12 cellular contexts compared by ENCODE assay signal in the genomic region with DNA sequence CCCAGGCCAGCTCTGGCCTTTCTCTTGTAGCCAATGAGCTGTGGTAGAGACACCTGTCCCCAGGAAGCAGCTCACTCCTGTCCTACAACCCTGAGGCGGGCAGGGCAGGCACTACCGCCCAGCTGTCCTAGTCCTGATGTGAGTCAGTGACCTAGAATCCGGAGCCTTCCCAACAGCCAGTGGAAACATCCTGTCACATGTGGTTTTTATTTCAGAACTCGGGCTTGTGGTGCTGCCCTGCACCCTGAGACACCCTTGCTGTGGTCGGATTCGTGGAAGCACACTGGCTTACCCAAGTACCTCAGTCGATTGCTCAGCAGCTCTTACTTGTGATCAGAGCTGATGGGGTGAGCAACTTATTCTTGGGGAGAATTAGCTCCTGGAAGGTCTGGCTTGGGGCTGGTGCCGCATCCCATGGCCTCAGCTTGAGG.
DNase-seq lines count a peak whose midpoint lies in the region; ATAC-seq and TF ChIP-seq lines count a peak whose summit lies in the region.
"Had no signal": no experiment of that assay in that cellular context is flagged by ENCODE, and none has a peak within 500 bp of the region (broad histone marks: within the 10 kb centered on the region; RNA-seq: fewer than 3 reads in every experiment).

No MANE protein-coding gene starts in this region.

- no peak overlapping the region; the same call in 1 of the 2 replicates for H4K5ac ChIP-seq in IMR-90 (ENCODE audit: low read depth, low read length)

- H3K27ac ChIP-seq in IMR-90 (ENCODE audit: insufficient read depth, low read length) (no peak overlapping the region), OCI-LY7 (ENCODE audit: low read depth, low read length, poor library complexity, severe bottlenecking) (no peak overlapping the region)
- H3K27ac ChIP-seq: gastroesophageal sphincter had no signal

- peaks cover 10% of the 10 kb centered on the region for H3K27me3 Mint-ChIP-seq in activated T-helper 17 cell treated with anti-CD3 and anti-CD28 coated beads, Interleukin-2, amount 50 U/mL, for 72 hours

- intact Hi-C loops in IMR-90 (cut with micrococcal nuclease): no loop called here
- intact Hi-C loops in OCI-LY7 (cut with micrococcal nuclease; ENCODE audit: unreplicated experiment): no loop called here

- no peaks in the 10 kb centered on the region for H3K27me3 ChIP-seq in IMR-90 (ENCODE audit: control insufficient read depth, insufficient read depth, low read length)

- H4K20me1 ChIP-seq in IMR-90 (ENCODE audit: insufficient read depth, low read length): no peaks in the 10 kb centered on the region
- no peaks in the 10 kb centered on the region for H4K20me1 ChIP-seq in OCI-LY7 (ENCODE audit: insufficient read depth, low read length)

- no peaks in the 10 kb centered on the region for H3K9me3 Mint-ChIP-seq in activated T-helper 17 cell treated with anti-CD3 and anti-CD28 coated beads, Interleukin-2, amount 50 U/mL, for 72 hours
- H3K9me3 Mint-ChIP-seq: activated naive CD8-positive, alpha-beta T cell treated with anti-CD3 and anti-CD28 coated beads, Interleukin-2, amount 10 ng/mL, durations not matched to agents 7 days and 5 days; T-cell had no signal

- no peak overlapping the region; the same call in 1 of the 2 replicates for H3K18ac ChIP-seq in IMR-90 (ENCODE audit: low read depth, low read length)

- H3K9me1 ChIP-seq in IMR-90 (ENCODE audit: insufficient read depth, low read length): peaks cover 12% of the 10 kb centered on the region; the same call in 1 of the 2 replicates

- TF ChIP-seq CTCF in IMR-90 (conservative IDR thresholded peaks at IDR 0.05; ENCODE audit: low read depth, low read length) (no peak), OCI-LY7 (conservative IDR thresholded peaks at IDR 0.05; ENCODE audit: low read length) (no peak)

- peak overlapping the region; percentile 72 for H3K4me3 Mint-ChIP-seq in activated T-helper 17 cell treated with anti-CD3 and anti-CD28 coated beads, Interleukin-2, amount 50 U/mL, for 72 hours
- H3K4me3 Mint-ChIP-seq: activated naive CD8-positive, alpha-beta T cell treated with anti-CD3 and anti-CD28 coated beads, Interleukin-2, amount 10 ng/mL, durations not matched to agents 7 days and 5 days; T-cell had no signal

- H3K9me2 ChIP-seq in OCI-LY7 (ENCODE audit: insufficient read depth, low read length): no peaks in the 10 kb centered on the region

- H2BK5ac ChIP-seq in IMR-90 (ENCODE audit: low read depth, low read length, poor library complexity, severe bottlenecking): no peak overlapping the region

- peak overlapping the region; percentile 45; the same call in 1 of the 2 replicates for H3K14ac ChIP-seq in IMR-90 (replicated peaks; ENCODE audit: low read depth, low read length)

- H3K36me3 Mint-ChIP-seq in activated T-helper 17 cell treated with anti-CD3 and anti-CD28 coated beads, Interleukin-2, amount 50 U/mL, for 72 hours (ENCODE audit: low read depth): peaks cover 5% of the 10 kb centered on the region
- H3K36me3 Mint-ChIP-seq: activated naive CD8-positive, alpha-beta T cell treated with anti-CD3 and anti-CD28 coated beads, Interleukin-2, amount 10 ng/mL, durations not matched to agents 7 days and 5 days; T-cell had no signal

- H3K4ac ChIP-seq in IMR-90 (ENCODE audit: low read depth, low read length): peak overlapping the region; percentile 53; the same call in 1 of the 2 replicates

- H3K4me1 Mint-ChIP-seq in activated T-helper 17 cell treated with anti-CD3 and anti-CD28 coated beads, Interleukin-2, amount 50 U/mL, for 72 hours: peaks cover 25% of the 10 kb centered on the region
- H3K4me1 Mint-ChIP-seq: activated naive CD8-positive, alpha-beta T cell treated with anti-CD3 and anti-CD28 coated beads, Interleukin-2, amount 10 ng/mL, durations not matched to agents 7 days and 5 days had no signal

- TF ChIP-seq RAD21 in IMR-90 (IDR thresholded peaks at IDR 0.05; ENCODE audit: low read length): no peak

- WGBS in IMR-90 (ENCODE audit: extremely low coverage in 2 of 2, insufficient read length in 1 of 2), 2 experiments: 75% methylated on average over 6 of the region's 8 CpGs; no CpG with 5 or more reads in 1 of the 2 experiments

- H3K4me2 ChIP-seq in IMR-90 (ENCODE audit: low read depth, low read length): no peak overlapping the region
- H3K4me2 ChIP-seq in OCI-LY7 (ENCODE audit: low read length): no peak overlapping the region

- H2BK20ac ChIP-seq in IMR-90 (ENCODE audit: low read depth, low read length): peak overlapping the region; percentile 43; the same call in 1 of the 2 replicates

- H3K9ac ChIP-seq in IMR-90 (ENCODE audit: low read depth, low read length): no peak overlapping the region

- dilution Hi-C loops in IMR-90 (cut with HindIII; ENCODE audit: low sequenced_read_pairs, unreplicated experiment): no loop called here

- no peak for TF ChIP-seq POLR2A in IMR-90 (IDR thresholded peaks at IDR 0.05; ENCODE audit: low read depth, low read length)

- CTCF ChIA-PET in IMR-90 (lab: Yijun Ruan, JAX): interaction anchor here (0.9 kb wide), 1 partner anchor 18 kb away, joined by 3 read pairs; no protein-coding TSS in a partner anchor
- CTCF ChIA-PET in OCI-LY7 (lab: Charles Lee; ENCODE audit: unreplicated experiment): no interaction called here

- H3K4me1 ChIP-seq in IMR-90 (ENCODE audit: control insufficient read depth, insufficient read depth, low read length) (peaks cover 6% of the 10 kb centered on the region), OCI-LY7 (ENCODE audit: insufficient read depth, low read length, poor library complexity, severe bottlenecking) (no peaks in the 10 kb centered on the region)
- H3K4me1 ChIP-seq: gastroesophageal sphincter had no signal

- no peak overlapping the region for H4K91ac ChIP-seq in IMR-90 (ENCODE audit: insufficient read depth, low read depth, low read length)

- H2AFZ ChIP-seq in IMR-90 (replicated peaks; ENCODE audit: low read length, poor library complexity) (peak overlapping the region; percentile 74), OCI-LY7 (ENCODE audit: low read length) (no peak overlapping the region)

- H2BK120ac ChIP-seq in IMR-90 (ENCODE audit: low read depth, low read length): peak overlapping the region; percentile 57; the same call in 1 of the 2 replicates

- no peaks in the 10 kb centered on the region for H3K79me1 ChIP-seq in IMR-90 (ENCODE audit: low read depth in 1 of 2, low read length in 2 of 2)

- H2AK9ac ChIP-seq in IMR-90 (replicated peaks; ENCODE audit: low read depth, low read length, poor library complexity): peak overlapping the region; percentile 58

- no peaks in the 10 kb centered on the region for H3K36me3 ChIP-seq in IMR-90 (ENCODE audit: control insufficient read depth, insufficient read depth, low read length)
- H3K36me3 ChIP-seq in OCI-LY7 (ENCODE audit: insufficient read depth, low read length): no peaks in the 10 kb centered on the region
- H3K36me3 ChIP-seq: gastroesophageal sphincter had no signal

- peak overlapping the region; percentile 56; the same call in 1 of the 3 replicates for H2BK15ac ChIP-seq in IMR-90 (ENCODE audit: low read depth, low read length)

- H3K79me2 ChIP-seq in OCI-LY7 (ENCODE audit: insufficient read depth, low read depth, low read length): no peaks in the 10 kb centered on the region

- peak; percentile 46 for ATAC-seq in IMR-90 (ENCODE audit: low read depth)
- ATAC-seq in activated T-helper 17 cell treated with anti-CD3 and anti-CD28 coated beads, Interleukin-2, amount 50 U/mL, for 72 hours (replicated peaks): peak; percentile 88
- no peak for ATAC-seq in GM18861 (IDR thresholded peaks at IDR 0.05; ENCODE audit: unreplicated experiment)
- no peak for ATAC-seq in GM18909 (IDR thresholded peaks at IDR 0.05; ENCODE audit: poor library complexity, unreplicated experiment)
- ATAC-seq: gastroesophageal sphincter had no signal

- DNase-seq in DMS53 treated with DMSO at 0.1 percent for 48 hours (lab: John Stamatoyannopoulos, UW; ENCODE audit: unreplicated experiment) (peak; percentile 70), IMR-90 (peak; percentile 58), myocyte (ENCODE audit: low read depth) (peak; percentile 100), OCI-LY7 (ENCODE audit: low spot score) (no peak), DMS79 treated with DMSO at 0.1 percent for 48 hours (lab: John Stamatoyannopoulos, UW) (no peak)
- DNase-seq: activated naive CD8-positive, alpha-beta T cell treated with anti-CD3 and anti-CD28 coated beads, Interleukin-2, amount 10 ng/mL, durations not matched to agents 7 days and 5 days; NCI-H187 treated with DMSO at 0.1 percent for 48 hours; T-cell had no signal

- peak overlapping the region in 1 of 2 experiments; percentile 32; a peak in 1 of 4 replicates for H4K8ac ChIP-seq in IMR-90 (ENCODE audit: low read depth in 2 of 2, low read length in 2 of 2)

- BruUV-seq in IMR-90 (replicated peaks; lab: Mats Ljungman, UMichigan): no TSS peak
- no TSS peak for BruUV-seq in OCI-LY7 (replicated peaks; lab: Mats Ljungman, UMichigan)

- H3K9me3 ChIP-seq in IMR-90 (ENCODE audit: control insufficient read depth, insufficient read depth, low read length) (no peaks in the 10 kb centered on the region), OCI-LY7 (ENCODE audit: low read length) (no peaks in the 10 kb centered on the region)
- H3K9me3 ChIP-seq: gastroesophageal sphincter had no signal

- H3K56ac ChIP-seq in IMR-90 (ENCODE audit: extremely low read depth, insufficient read depth, low read length): no peak overlapping the region

- H3K23ac ChIP-seq in IMR-90 (ENCODE audit: low read depth, low read length): 0 out of 2 replicates have a peak overlapping the region, but pooled peaks have one; percentile 12

- peak overlapping the region; percentile 89 for H3K27ac Mint-ChIP-seq in activated T-helper 17 cell treated with anti-CD3 and anti-CD28 coated beads, Interleukin-2, amount 50 U/mL, for 72 hours
- H3K27ac Mint-ChIP-seq: activated naive CD8-positive, alpha-beta T cell treated with anti-CD3 and anti-CD28 coated beads, Interleukin-2, amount 10 ng/mL, durations not matched to agents 7 days and 5 days; T-cell had no signal

- POLR2A ChIA-PET in IMR-90 (lab: Charles Lee; ENCODE audit: unreplicated experiment): no interaction called here
- POLR2A ChIA-PET in OCI-LY7 (lab: Charles Lee): interaction anchor here (0.5 kb wide), 1 partner anchor 28 kb away, joined by 3 read pairs; no protein-coding TSS in a partner anchor

- in situ Hi-C loops in IMR-90 (cut with MboI; ENCODE audit: low sequenced_read_pairs): no loop called here

- no peak overlapping the region for H3K4me3 ChIP-seq in IMR-90 (ENCODE audit: insufficient read depth, low read depth, low read length)
- H3K4me3 ChIP-seq in OCI-LY7 (ENCODE audit: low read depth, low read length, poor library complexity, severe bottlenecking): no peak overlapping the region
- H3K4me3 ChIP-seq: gastroesophageal sphincter had no signal

- peak overlapping the region; percentile 43; the same call in 1 of the 2 replicates for H2AK5ac ChIP-seq in IMR-90 (ENCODE audit: low read depth, low read length)

Comparison
In these comparisons a context has a peak if more than half of its experiments do, and no peak if none do; other contexts are left out.
1. DNase-seq: peak in DMS53 treated with DMSO at 0.1 percent for 48 hours (single experiment), IMR-90 (single experiment) and myocyte (single experiment); none in OCI-LY7 (single experiment) and DMS79 treated with DMSO at 0.1 percent for 48 hours (single experiment).
2. ATAC-seq: peak in IMR-90 (single experiment) and activated T-helper 17 cell treated with anti-CD3 and anti-CD28 coated beads, Interleukin-2, amount 50 U/mL, for 72 hours (single experiment); none in GM18861 (single experiment) and GM18909 (single experiment).